13 cellular contexts compared by ENCODE assay signal in genomic region chr11:102139081-102139498, GRCh38. TPM values are rescaled to one million over a fixed set of nuclear protein-coding genes. Genes with fewer than 3 reads are reported as not detected.
DNase-seq lines count a peak whose midpoint lies in the region; ATAC-seq and TF ChIP-seq lines count a peak whose summit lies in the region.
"Had no signal": no experiment of that assay in that cellular context is flagged by ENCODE, and none has a peak within 500 bp of the region (broad histone marks: within the 10 kb centered on the region; RNA-seq: fewer than 3 reads in every experiment).

No MANE protein-coding gene starts in this region.

- in situ Hi-C loops in SK-MEL-5 (cut with HindIII; ENCODE audit: low pct_unique_long_range_greater_than_20kb, low sequenced_read_pairs) (no loop called here), G401 (cut with HindIII; ENCODE audit: low sequenced_read_pairs) (no loop called here)

- H3K4me3 ChIP-seq in fibroblast of the aortic adventitia (ENCODE audit: low read depth, low read length): peak overlapping the region; percentile 39

- DNase-seq in AG20443 (ENCODE audit: low spot score): peak; percentile 70
- peak; percentile 15 for DNase-seq in SK-MEL-5 (ENCODE audit: low read depth, low spot score)
- DNase-seq in fibroblast of the aortic adventitia (ENCODE audit: low read depth): peak; percentile 92
- peak; percentile 85 for DNase-seq in myocyte (ENCODE audit: low read depth)
- DNase-seq in germinal center (ENCODE audit: low spot score): no peak
- no peak for DNase-seq in G401 (ENCODE audit: low spot score)
- no peak for DNase-seq in inferior parietal cortex (ENCODE audit: extremely low spot score)
- DNase-seq: CD4-positive, alpha-beta memory T cell; NCI-H1048; stimulated activated CD4-positive, alpha-beta T cell treated with anti-CD3 and anti-CD28 coated beads, Interleukin-4, amount 100 ng/mL, for 1 hour; T-helper 1 cell had no signal

- no peak for ATAC-seq in GM18868 (IDR thresholded peaks at IDR 0.05; ENCODE audit: unreplicated experiment)

- no peak for TF ChIP-seq CTCF in fibroblast of the aortic adventitia (IDR thresholded peaks at IDR 0.05; ENCODE audit: insufficient read depth, low read length)

RNA-seq across cellular contexts. Expression of gene YAP1, which starts 28.8 kb away (rescaled TPM):
- 28.4 and 29.9 TPM in 2 replicates for total RNA-seq in SK-MEL-5 (2014; rRNA removed; shearing (Covaris generic))
- polyA plus RNA-seq in SK-MEL-5 (2015; cell fraction: cytosol; rRNA removed): 52.6 and 64.0 TPM in 2 replicates
- 22.9 and 25.7 TPM in 2 replicates for polyA plus RNA-seq in SK-MEL-5 (2015; cell fraction: nucleus; rRNA removed)
- total RNA-seq in fibroblast of the aortic adventitia (ENCODE audit: low replicate concordance) (158 and 169 TPM in 2 replicates), myocyte (68.5 and 69.1 TPM in 2 replicates)
- polyA plus RNA-seq in myocyte (2012): 59.3 TPM
- 30.7 and 44.6 TPM in 2 replicates for total RNA-seq in G401 (2014; rRNA removed; shearing (Covaris generic))
- total RNA-seq: activated T-helper 2 cell treated with anti-CD3 and anti-CD28 coated beads, Interferon-gamma antibody, Interleukin-2, Interleukin-4, amounts not matched to agents 10 μg/mL and 5 μg/mL and 100 μg/mL, durations not matched to agents 14 hours and 24 hours and 36 hours had no signal
- polyA plus RNA-seq: CD4-positive, alpha-beta memory T cell had no signal

Comparison
In these comparisons a context has a peak if more than half of its experiments do, and no peak if none do; other contexts are left out.
1. DNase-seq: peak in AG20443 (single experiment), SK-MEL-5 (single experiment), fibroblast of the aortic adventitia (single experiment) and myocyte (single experiment); none in germinal center (single experiment), G401 (single experiment) and inferior parietal cortex (single experiment).